ENCODE assay signal across 6 cellular contexts in genomic region chr19:12720296-12720695, GRCh38. TPM values are rescaled to one million over a fixed set of nuclear protein-coding genes. Genes with fewer than 3 reads are reported as not detected.
A peak's percentile ranks its signal among the peaks of the same experiment; 100 is the strongest.
DNase-seq lines count a peak whose midpoint lies in the region; ATAC-seq and FAIRE-seq lines count a peak whose summit lies in the region.

No MANE protein-coding gene starts in this region.

- H3K36me3 ChIP-seq in ES-I3 (ENCODE audit: insufficient read depth, low read length): peaks cover 15% of the 10 kb centered on the region
- peaks cover 0 to 23% (median 3%) of the 10 kb centered on the region in 3 experiments for H3K36me3 ChIP-seq in naive thymus-derived CD4-positive, alpha-beta T cell (ENCODE audit: control insufficient read depth in 2 of 3, insufficient read depth in 3 of 3, low read length in 3 of 3)

- ATAC-seq in naive thymus-derived CD4-positive, alpha-beta T cell: no peak
- ATAC-seq in HG03520 (IDR thresholded peaks at IDR 0.05; ENCODE audit: unreplicated experiment): no peak

- FAIRE-seq in frontal cortex (lab: Jason Lieb, UNC): no peak

- no peaks in the 10 kb centered on the region for H3K9me3 ChIP-seq in ES-I3 (ENCODE audit: control insufficient read depth, insufficient read depth, low read length)
- no peaks in the 10 kb centered on the region for H3K9me3 ChIP-seq in naive thymus-derived CD4-positive, alpha-beta T cell (ENCODE audit: control insufficient read depth in 2 of 3, low read length in 3 of 3)

- H3K4me3 Mint-ChIP-seq in activated naive CD8-positive, alpha-beta T cell: peak overlapping the region; percentile 90
- H3K4me3 Mint-ChIP-seq in naive thymus-derived CD4-positive, alpha-beta T cell: peak overlapping the region; percentile 82 to 96 (median 87)

- H3K9ac ChIP-seq in ES-I3 (ENCODE audit: low read depth, low read length): peak overlapping the region; percentile 83

- peaks cover 16% of the 10 kb centered on the region for H3K36me3 Mint-ChIP-seq in activated naive CD8-positive, alpha-beta T cell
- peaks cover 0 to 18% (median 4%) of the 10 kb centered on the region in 5 donors for H3K36me3 Mint-ChIP-seq in naive thymus-derived CD4-positive, alpha-beta T cell

- H3K4me3 ChIP-seq in naive thymus-derived CD4-positive, alpha-beta T cell (ENCODE audit: low read length): peak overlapping the region; percentile 50

- intact Hi-C loops in naive thymus-derived CD4-positive, alpha-beta T cell (cut with micrococcal nuclease): loop anchor here (5.0 kb wide), 5 partner anchors 38 to 217 kb away; partner anchors contain the start of genes CALR (in 2 of the 2), DHPS (in 1 of the 2), MAN2B1 (in 1 of the 2) and WDR83 (in 1 of the 2)

- H3K9me3 Mint-ChIP-seq in activated naive CD8-positive, alpha-beta T cell (ENCODE audit: low read depth): no peaks in the 10 kb centered on the region
- peaks cover 0 to 1% (median 0%) of the 10 kb centered on the region in 11 donors for H3K9me3 Mint-ChIP-seq in naive thymus-derived CD4-positive, alpha-beta T cell

- peak overlapping the region; percentile 66 for H3K27ac Mint-ChIP-seq in activated naive CD8-positive, alpha-beta T cell
- H3K27ac Mint-ChIP-seq in naive thymus-derived CD4-positive, alpha-beta T cell: peak overlapping the region; percentile 76 to 95 (median 87)

- H3K4me1 Mint-ChIP-seq in activated naive CD8-positive, alpha-beta T cell (ENCODE audit: low read depth): peaks cover 25% of the 10 kb centered on the region
- peaks cover 24 to 45% (median 39%) of the 10 kb centered on the region in 7 donors for H3K4me1 Mint-ChIP-seq in naive thymus-derived CD4-positive, alpha-beta T cell

- DNase-seq in naive thymus-derived CD4-positive, alpha-beta T cell: no peak
- DNase-seq in frontal cortex (ENCODE audit: low spot score in 2 of 2): no peak
- DNase-seq in amniotic stem cell (lab: John Stamatoyannopoulos, UW): no peak

- H3K4me1 ChIP-seq in ES-I3 (ENCODE audit: insufficient read depth, low read length): peaks cover 4% of the 10 kb centered on the region; the same call in 1 of the 2 replicates
- H3K4me1 ChIP-seq in naive thymus-derived CD4-positive, alpha-beta T cell (ENCODE audit: control insufficient read depth in 2 of 2, insufficient read depth in 2 of 2, low read length in 2 of 2): peaks cover 11 to 16% of the 10 kb centered on the region in 2 donors

- CTCF ChIA-PET in naive thymus-derived CD4-positive, alpha-beta T cell (lab: Charles Lee): interaction anchor here (0.6 to 1.2 kb wide), 5 partner anchors 25 to 344 kb away, joined by 3 to 7 read pairs (median 3); no protein-coding TSS in a partner anchor

- peak overlapping the region; percentile 85 for H3K27ac ChIP-seq in naive thymus-derived CD4-positive, alpha-beta T cell (ENCODE audit: low read depth, low read length)

- H3K27me3 Mint-ChIP-seq in activated naive CD8-positive, alpha-beta T cell: no peaks in the 10 kb centered on the region
- peaks cover 0 to 2% (median 0%) of the 10 kb centered on the region in 5 donors for H3K27me3 Mint-ChIP-seq in naive thymus-derived CD4-positive, alpha-beta T cell

- POLR2A ChIA-PET in naive thymus-derived CD4-positive, alpha-beta T cell (lab: Charles Lee): interaction anchor here (0.6 to 6.0 kb wide), 8 partner anchors 14 to 795 kb away, joined by 3 to 129 read pairs (median 5); partner anchors contain the start of genes FBXW9, GET3, JUNB and RNASEH2A

- H3K27me3 ChIP-seq in naive thymus-derived CD4-positive, alpha-beta T cell (ENCODE audit: control insufficient read depth in 2 of 2, insufficient read depth in 2 of 2, low read length in 2 of 2): no peaks in the 10 kb centered on the region

RNA-seq across cellular contexts. Expression of gene TNPO2, which starts 3.4 kb away (rescaled TPM):
- total RNA-seq in naive thymus-derived CD4-positive, alpha-beta T cell: 10 to 100 TPM; 53.5 to 78.7 (median 62.5) TPM
- polyA plus RNA-seq in naive thymus-derived CD4-positive, alpha-beta T cell: 1 to 10 TPM; 2.0 to 3.8 TPM
- 68.5 TPM for total RNA-seq in frontal cortex

RNA-seq across cellular contexts. Expression of gene TRIR, which starts 14.2 kb away (rescaled TPM):
- total RNA-seq in naive thymus-derived CD4-positive, alpha-beta T cell: 100 to 1,000 TPM; 175 to 225 (median 192) TPM
- polyA plus RNA-seq in naive thymus-derived CD4-positive, alpha-beta T cell: 100 to 1,000 TPM; 177 to 216 TPM
- total RNA-seq in frontal cortex: 216 TPM

RNA-seq across cellular contexts. Expression of gene GET3, which starts 17.0 kb away (rescaled TPM):
- 10 to 100 TPM; 22.6 to 60.3 (median 27.0) TPM for total RNA-seq in naive thymus-derived CD4-positive, alpha-beta T cell
- 10 to 100 TPM; 47.1 to 50.4 TPM for polyA plus RNA-seq in naive thymus-derived CD4-positive, alpha-beta T cell
- 85.2 TPM for total RNA-seq in frontal cortex

RNA-seq across cellular contexts. Expression of gene FBXW9, which starts 23.9 kb away (rescaled TPM):
- total RNA-seq in naive thymus-derived CD4-positive, alpha-beta T cell: 1 to 10 TPM; 2.5 to 8.6 (median 4.3) TPM
- 1 to 10 TPM; 4.9 to 8.5 TPM for polyA plus RNA-seq in naive thymus-derived CD4-positive, alpha-beta T cell
- total RNA-seq in frontal cortex: 6.5 TPM

RNA-seq across cellular contexts. Expression of gene BEST2, which starts 31.3 kb away (rescaled TPM):
- not detected for total RNA-seq in naive thymus-derived CD4-positive, alpha-beta T cell
- polyA plus RNA-seq in naive thymus-derived CD4-positive, alpha-beta T cell: not detected
- total RNA-seq in frontal cortex: not detected
